ENCODE assay signal across 19 cellular contexts in genomic region chr1:216184281-216184680, GRCh38.
DNase-seq lines count a peak whose midpoint lies in the region; ATAC-seq, FAIRE-seq and TF ChIP-seq lines count a peak whose summit lies in the region.
"Had no signal": no experiment of that assay in that cellular context is flagged by ENCODE, and none has a peak within 500 bp of the region (broad histone marks: within the 10 kb centered on the region; RNA-seq: fewer than 3 reads in every experiment).

No MANE protein-coding gene starts in this region.

- no peak overlapping the region for H3K4me3 ChIP-seq in GM23338
- H3K4me3 ChIP-seq in astrocyte (ENCODE audit: insufficient read depth, low read depth, low read length), result no peak overlapping the region
- no peak overlapping the region for H3K4me3 ChIP-seq in neuron (ENCODE audit: low read length)
- H3K4me3 ChIP-seq in PC-3 (ENCODE audit: low read length), result no peak overlapping the region
- no peak overlapping the region for H3K4me3 ChIP-seq in CD4-positive, alpha-beta memory T cell (ENCODE audit: low read length in 2 of 2)
- H3K4me3 ChIP-seq: PC-9 had no signal

- peak; percentile 70 for FAIRE-seq in D721Med (lab: Jason Lieb, UNC)
- no peak for FAIRE-seq in astrocyte (lab: Jason Lieb, UNC)
- FAIRE-seq: H54 had no signal

- CTCF ChIA-PET in PC-3 (lab: Charles Lee), result no interaction called here
- CTCF ChIA-PET in CD4-positive, alpha-beta memory T cell (lab: Charles Lee; ENCODE audit: partially characterized antibody), result no interaction called here

- no peaks in the 10 kb centered on the region for H3K79me2 ChIP-seq in GM23338 (replicated peaks; ENCODE audit: insufficient read depth)
- no peaks in the 10 kb centered on the region for H3K79me2 ChIP-seq in astrocyte (ENCODE audit: insufficient read depth, low read length)
- H3K79me2 ChIP-seq in PC-3 (ENCODE audit: low read length), result no peaks in the 10 kb centered on the region

- H3F3A ChIP-seq in GM23338 (replicated peaks; ENCODE audit: low read depth), result no peaks in the 10 kb centered on the region
- H3F3A ChIP-seq in PC-3 (ENCODE audit: low read length, unreplicated experiment), result no peaks in the 10 kb centered on the region

- H3K27me3 Mint-ChIP-seq in GM23338 (ENCODE audit: insufficient read depth, low read depth, poor library complexity), result peaks cover 2% of the 10 kb centered on the region
- H3K27me3 Mint-ChIP-seq in astrocyte (ENCODE audit: low read depth, unreplicated experiment), result no peaks in the 10 kb centered on the region
- no peaks in the 10 kb centered on the region for H3K27me3 Mint-ChIP-seq in CD4-positive, alpha-beta memory T cell
- H3K27me3 Mint-ChIP-seq: B cell; CD4-positive, alpha-beta T cell; IgD-negative memory B cell had no signal

- H3K9me3 Mint-ChIP-seq in GM23338 (no peaks in the 10 kb centered on the region), astrocyte (ENCODE audit: unreplicated experiment) (no peaks in the 10 kb centered on the region)
- peaks cover 0 to 16% (median 5%) of the 10 kb centered on the region in 8 donors for H3K9me3 Mint-ChIP-seq in CD4-positive, alpha-beta memory T cell

- H3K27me3 ChIP-seq in GM23338 (ENCODE audit: insufficient read depth) (no peaks in the 10 kb centered on the region), astrocyte (ENCODE audit: insufficient read depth, low read length) (no peaks in the 10 kb centered on the region), neuron (ENCODE audit: insufficient read depth, low read length) (no peaks in the 10 kb centered on the region), PC-3 (ENCODE audit: low read length) (peaks cover 50% of the 10 kb centered on the region)
- H3K27me3 ChIP-seq in CD4-positive, alpha-beta memory T cell (ENCODE audit: insufficient read depth, low read length), result no peaks in the 10 kb centered on the region
- H3K27me3 ChIP-seq: SJCRH30 had no signal

- H3K4me1 ChIP-seq in GM23338 (ENCODE audit: insufficient read depth) (peaks cover 39% of the 10 kb centered on the region), astrocyte (ENCODE audit: insufficient read depth, low read length) (peaks cover 10% of the 10 kb centered on the region), neuron (ENCODE audit: insufficient read depth, low read length) (peaks cover 32% of the 10 kb centered on the region), PC-3 (ENCODE audit: insufficient read depth, low read length) (no peaks in the 10 kb centered on the region)
- H3K4me1 ChIP-seq in CD4-positive, alpha-beta memory T cell (ENCODE audit: insufficient read depth, low read length), result no peaks in the 10 kb centered on the region

- H3K36me3 Mint-ChIP-seq in GM23338 (ENCODE audit: low read depth) (no peaks in the 10 kb centered on the region), astrocyte (ENCODE audit: low read depth, unreplicated experiment) (no peaks in the 10 kb centered on the region)
- H3K36me3 Mint-ChIP-seq in CD4-positive, alpha-beta memory T cell, result no peaks in the 10 kb centered on the region

- H3K4me3 Mint-ChIP-seq in GM23338, result no peak overlapping the region
- no peak overlapping the region for H3K4me3 Mint-ChIP-seq in astrocyte (ENCODE audit: unreplicated experiment)
- no peak overlapping the region for H3K4me3 Mint-ChIP-seq in CD4-positive, alpha-beta memory T cell
- H3K4me3 Mint-ChIP-seq: B cell; CD4-positive, alpha-beta T cell; IgD-negative memory B cell had no signal

- H3K4me1 Mint-ChIP-seq in GM23338 (peaks cover 39% of the 10 kb centered on the region), astrocyte (ENCODE audit: low read depth, unreplicated experiment) (peaks cover 26% of the 10 kb centered on the region)
- H3K4me1 Mint-ChIP-seq in CD4-positive, alpha-beta memory T cell, result no peaks in the 10 kb centered on the region
- H3K4me1 Mint-ChIP-seq: B cell, IgD-negative memory B cell had no signal

- no TSS peak for BruUV-seq in PC-3 (replicated peaks; lab: Mats Ljungman, UMichigan)

- H3K27ac Mint-ChIP-seq in GM23338 (0 out of 2 replicates have a peak overlapping the region, but pooled peaks have one; percentile 23), astrocyte (ENCODE audit: unreplicated experiment) (peak overlapping the region; percentile 16)
- H3K27ac Mint-ChIP-seq in CD4-positive, alpha-beta memory T cell, result no peak overlapping the region
- H3K27ac Mint-ChIP-seq: B cell; CD4-positive, alpha-beta T cell; IgD-negative memory B cell had no signal

- ATAC-seq in GM23338 (no peak), PC-3 (no peak)

- no peak for TF ChIP-seq CTCF in D721Med (IDR thresholded peaks at IDR 0.05; ENCODE audit: insufficient read depth, missing control alignments)
- no peak for TF ChIP-seq CTCF in GM23338 (conservative IDR thresholded peaks at IDR 0.05; ENCODE audit: low read depth in 2 of 2)
- no peak for TF ChIP-seq CTCF in astrocyte (IDR thresholded peaks at IDR 0.05; ENCODE audit: insufficient read depth, low read depth, low read length)
- TF ChIP-seq CTCF in PC-3 (conservative IDR thresholded peaks at IDR 0.05; ENCODE audit: low read depth, low read length), result no peak
- no peak for TF ChIP-seq CTCF in GM10266 (IDR thresholded peaks at IDR 0.05; ENCODE audit: control insufficient read depth, insufficient read depth, low read depth, missing control alignments)

- no peak overlapping the region for H2AFZ ChIP-seq in GM23338
- H2AFZ ChIP-seq in astrocyte (ENCODE audit: low read depth, low read length), result no peak overlapping the region
- peak overlapping the region; percentile 11 for H2AFZ ChIP-seq in neuron (ENCODE audit: low read depth, low read length)
- H2AFZ ChIP-seq in PC-3 (ENCODE audit: low read length), result no peak overlapping the region
- H2AFZ ChIP-seq: PC-9 had no signal

- H3K9me3 ChIP-seq in astrocyte (ENCODE audit: insufficient read depth, low read depth, low read length) (no peaks in the 10 kb centered on the region), neuron (ENCODE audit: low read length) (no peaks in the 10 kb centered on the region), PC-3 (ENCODE audit: low read length) (no peaks in the 10 kb centered on the region)
- peaks cover 0 to 2% of the 10 kb centered on the region in 2 donors for H3K9me3 ChIP-seq in CD4-positive, alpha-beta memory T cell (ENCODE audit: control insufficient read depth in 1 of 2, low read length in 2 of 2)
- H3K9me3 ChIP-seq: SJCRH30 had no signal

- H3K4me2 ChIP-seq in GM23338 (peak overlapping the region; percentile 23; the same call in 1 of the 2 replicates), astrocyte (ENCODE audit: low read length) (no peak overlapping the region), PC-3 (ENCODE audit: low read length) (no peak overlapping the region)
- H3K4me2 ChIP-seq: PC-9 had no signal

- no peaks in the 10 kb centered on the region for H4K20me1 ChIP-seq in GM23338 (replicated peaks; ENCODE audit: insufficient read depth)
- no peaks in the 10 kb centered on the region for H4K20me1 ChIP-seq in astrocyte (ENCODE audit: insufficient read depth, low read length)
- no peaks in the 10 kb centered on the region for H4K20me1 ChIP-seq in PC-3 (ENCODE audit: low read length)

- H3K9me2 ChIP-seq in GM23338 (ENCODE audit: insufficient read depth) (no peaks in the 10 kb centered on the region), PC-3 (replicated peaks; ENCODE audit: low read length) (no peaks in the 10 kb centered on the region)

- DNase-seq in D721Med (ENCODE audit: insufficient read length, low spot score) (no peak), GM23338 (ENCODE audit: low spot score) (no peak), astrocyte (ENCODE audit: low read depth) (no peak), PC-3 (no peak), GM10266 (ENCODE audit: extremely low spot score) (no peak)
- DNase-seq in CD4-positive, alpha-beta memory T cell, result no peak
- DNase-seq: CD4-positive, alpha-beta T cell; DND-41; Kasumi-1; MM.1S; NCI-H1105 treated with DMSO at 0.1 percent for 48 hours; NCI-H1694 treated with DMSO at 0.1 percent for 48 hours; NCI-H446 treated with DMSO at 0.1 percent for 48 hours; PC-9 had no signal

- H3K27ac ChIP-seq in GM23338 (ENCODE audit: low read depth), result no peak overlapping the region
- no peak overlapping the region for H3K27ac ChIP-seq in astrocyte (ENCODE audit: low read depth, low read length)
- H3K27ac ChIP-seq in PC-3 (ENCODE audit: low read length), result no peak overlapping the region
- H3K27ac ChIP-seq in CD4-positive, alpha-beta memory T cell (ENCODE audit: low read depth, low read length), result no peak overlapping the region
- H3K27ac ChIP-seq: PC-9 had no signal

- intact Hi-C loops in PC-3 (cut with micrococcal nuclease), result loop anchor here (5.0 kb wide), 1 partner anchor 558 kb away; no protein-coding TSS in a partner anchor
- intact Hi-C loops in CD4-positive, alpha-beta memory T cell (cut with micrococcal nuclease), result no loop called here

- no peak overlapping the region for H3K9ac ChIP-seq in astrocyte (ENCODE audit: low read length)
- H3K9ac ChIP-seq in PC-3 (ENCODE audit: low read length), result no peak overlapping the region

- POLR2A ChIA-PET in PC-3 (lab: Charles Lee; ENCODE audit: unreplicated experiment), result no interaction called here
- POLR2A ChIA-PET in CD4-positive, alpha-beta memory T cell (lab: Charles Lee; ENCODE audit: partially characterized antibody), result no interaction called here

- no peaks in the 10 kb centered on the region for H3K36me3 ChIP-seq in GM23338 (ENCODE audit: insufficient read depth)
- no peaks in the 10 kb centered on the region for H3K36me3 ChIP-seq in astrocyte (ENCODE audit: insufficient read depth, low read length)
- H3K36me3 ChIP-seq in neuron (ENCODE audit: insufficient read depth, low read length), result no peaks in the 10 kb centered on the region
- H3K36me3 ChIP-seq in PC-3 (ENCODE audit: low read depth, low read length), result no peaks in the 10 kb centered on the region
- no peaks in the 10 kb centered on the region for H3K36me3 ChIP-seq in CD4-positive, alpha-beta memory T cell (ENCODE audit: insufficient read depth, low read length)
- H3K36me3 ChIP-seq: SJCRH30 had no signal

TF ChIP-seq in GM23338, 12 proteins besides CTCF, POLR2A, EP300 and RAD21:
- TF ChIP-seq STAT1 (IDR thresholded peaks at IDR 0.05; ENCODE audit: unreplicated experiment) (no peak), NANOG (IDR thresholded peaks at IDR 0.05; ENCODE audit: borderline replicate concordance) (no peak), ZNF114 (CRISPR knock-in tag; IDR thresholded peaks at IDR 0.05) (no peak), EZH2 (IDR thresholded peaks at IDR 0.05; ENCODE audit: low read depth, unreplicated experiment) (no peak), JUNB (IDR thresholded peaks at IDR 0.05; ENCODE audit: unreplicated experiment) (no peak), ZNF331 (CRISPR knock-in tag; IDR thresholded peaks at IDR 0.05; ENCODE audit: low read depth) (no peak)
TF ChIP-seq in GM23338: peak in this region for 0.

Comparison
In these comparisons a context has a peak if more than half of its experiments do, and no peak if none do; other contexts are left out.
1. H3K27ac Mint-ChIP-seq: peak in GM23338 (single experiment) and astrocyte (single experiment); none in CD4-positive, alpha-beta memory T cell (0 of 7).